In the genomic region with DNA sequence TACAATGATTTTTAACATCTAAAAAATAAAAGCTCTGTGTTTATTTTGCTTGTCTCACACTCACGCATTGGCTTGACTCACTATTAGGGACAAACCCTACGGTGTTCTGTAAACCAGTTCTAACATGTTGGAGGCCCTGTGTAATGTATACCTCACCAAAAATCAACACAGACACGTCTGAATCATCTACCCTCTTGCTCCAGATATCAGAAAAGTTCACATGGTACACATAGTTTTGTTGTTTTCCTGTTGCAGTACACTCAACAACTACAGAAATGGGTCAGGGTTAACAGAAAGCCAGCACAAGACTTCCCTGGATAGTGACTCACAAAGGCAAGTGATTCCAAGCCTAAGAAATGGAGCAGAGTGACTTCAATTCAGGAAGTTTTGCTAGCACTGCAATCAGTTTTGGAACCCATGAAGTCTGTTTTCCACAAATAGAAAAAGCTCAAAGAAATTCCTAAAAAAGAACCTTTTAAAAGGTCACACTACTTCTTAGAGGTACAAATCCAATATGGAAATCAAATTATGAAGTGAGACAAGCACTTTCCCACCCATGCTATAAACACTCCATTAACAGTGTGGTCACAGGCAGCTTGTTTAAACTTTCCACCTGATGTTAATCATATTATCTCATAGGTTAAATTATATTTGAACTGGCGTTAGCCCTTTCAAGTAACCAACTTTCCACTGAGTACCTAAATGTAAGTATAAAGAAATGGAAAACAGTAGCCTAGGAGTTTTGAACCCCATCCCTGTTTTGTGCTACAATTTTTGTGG, we compare ENCODE assay signal across 1 cellular context.
TF ChIP-seq lines count a peak whose summit lies in the region.

No MANE protein-coding gene starts in this region.

TF ChIP-seq in GM23338, 12 proteins besides CTCF, POLR2A, EP300 and RAD21 (continued from another document):
- TF ChIP-seq, protein P1, sequence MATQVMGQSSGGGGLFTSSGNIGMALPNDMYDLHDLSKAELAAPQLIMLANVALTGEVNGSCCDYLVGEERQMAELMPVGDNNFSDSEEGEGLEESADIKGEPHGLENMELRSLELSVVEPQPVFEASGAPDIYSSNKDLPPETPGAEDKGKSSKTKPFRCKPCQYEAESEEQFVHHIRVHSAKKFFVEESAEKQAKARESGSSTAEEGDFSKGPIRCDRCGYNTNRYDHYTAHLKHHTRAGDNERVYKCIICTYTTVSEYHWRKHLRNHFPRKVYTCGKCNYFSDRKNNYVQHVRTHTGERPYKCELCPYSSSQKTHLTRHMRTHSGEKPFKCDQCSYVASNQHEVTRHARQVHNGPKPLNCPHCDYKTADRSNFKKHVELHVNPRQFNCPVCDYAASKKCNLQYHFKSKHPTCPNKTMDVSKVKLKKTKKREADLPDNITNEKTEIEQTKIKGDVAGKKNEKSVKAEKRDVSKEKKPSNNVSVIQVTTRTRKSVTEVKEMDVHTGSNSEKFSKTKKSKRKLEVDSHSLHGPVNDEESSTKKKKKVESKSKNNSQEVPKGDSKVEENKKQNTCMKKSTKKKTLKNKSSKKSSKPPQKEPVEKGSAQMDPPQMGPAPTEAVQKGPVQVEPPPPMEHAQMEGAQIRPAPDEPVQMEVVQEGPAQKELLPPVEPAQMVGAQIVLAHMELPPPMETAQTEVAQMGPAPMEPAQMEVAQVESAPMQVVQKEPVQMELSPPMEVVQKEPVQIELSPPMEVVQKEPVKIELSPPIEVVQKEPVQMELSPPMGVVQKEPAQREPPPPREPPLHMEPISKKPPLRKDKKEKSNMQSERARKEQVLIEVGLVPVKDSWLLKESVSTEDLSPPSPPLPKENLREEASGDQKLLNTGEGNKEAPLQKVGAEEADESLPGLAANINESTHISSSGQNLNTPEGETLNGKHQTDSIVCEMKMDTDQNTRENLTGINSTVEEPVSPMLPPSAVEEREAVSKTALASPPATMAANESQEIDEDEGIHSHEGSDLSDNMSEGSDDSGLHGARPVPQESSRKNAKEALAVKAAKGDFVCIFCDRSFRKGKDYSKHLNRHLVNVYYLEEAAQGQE (IDR thresholded peaks at IDR 0.05; ENCODE audit: unreplicated experiment), result no peak
- TF ChIP-seq JUNB (IDR thresholded peaks at IDR 0.05; ENCODE audit: unreplicated experiment) (no peak), STAT1 (IDR thresholded peaks at IDR 0.05; ENCODE audit: unreplicated experiment) (no peak)
- TF ChIP-seq, protein P2, sequence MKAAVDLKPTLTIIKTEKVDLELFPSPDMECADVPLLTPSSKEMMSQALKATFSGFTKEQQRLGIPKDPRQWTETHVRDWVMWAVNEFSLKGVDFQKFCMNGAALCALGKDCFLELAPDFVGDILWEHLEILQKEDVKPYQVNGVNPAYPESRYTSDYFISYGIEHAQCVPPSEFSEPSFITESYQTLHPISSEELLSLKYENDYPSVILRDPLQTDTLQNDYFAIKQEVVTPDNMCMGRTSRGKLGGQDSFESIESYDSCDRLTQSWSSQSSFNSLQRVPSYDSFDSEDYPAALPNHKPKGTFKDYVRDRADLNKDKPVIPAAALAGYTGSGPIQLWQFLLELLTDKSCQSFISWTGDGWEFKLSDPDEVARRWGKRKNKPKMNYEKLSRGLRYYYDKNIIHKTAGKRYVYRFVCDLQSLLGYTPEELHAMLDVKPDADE (IDR thresholded peaks at IDR 0.05), result no peak
TF ChIP-seq in GM23338: peak in this region for 0.
